In the genomic region with DNA sequence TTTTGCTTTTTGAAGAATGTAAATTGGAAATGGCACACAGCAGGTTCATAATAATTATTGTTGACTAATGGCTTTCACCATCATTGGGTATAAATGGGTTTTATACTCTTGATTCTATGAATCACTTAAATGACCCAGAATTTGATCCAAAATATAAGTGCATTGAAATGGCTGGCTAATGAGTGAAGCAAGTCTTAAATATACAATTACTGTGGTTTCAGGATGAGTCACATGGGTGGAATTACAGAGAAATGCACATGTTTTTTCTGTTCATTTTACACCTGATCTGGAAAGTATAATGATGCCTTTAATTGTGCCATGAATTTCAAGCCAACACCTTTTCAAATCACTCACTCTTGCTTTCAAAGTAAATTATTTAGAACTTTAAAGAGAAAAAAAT, we compare ENCODE assay signal across 1 cellular context.
TF ChIP-seq lines count a peak whose summit lies in the region.

No MANE protein-coding gene starts in this region.

TF ChIP-seq in SK-N-SH, 30 proteins besides CTCF, POLR2A, EP300 and RAD21 (continued from another document):
- TF ChIP-seq FOXM1 (IDR thresholded peaks at IDR 0.05; ENCODE audit: low read depth) (no peak), SIN3A (IDR thresholded peaks at IDR 0.05; ENCODE audit: borderline replicate concordance, low read depth, low read length) (no peak)
TF ChIP-seq in SK-N-SH: peak in this region for 0.
